ENCODE assay signal across 8 cellular contexts in the genomic region with DNA sequence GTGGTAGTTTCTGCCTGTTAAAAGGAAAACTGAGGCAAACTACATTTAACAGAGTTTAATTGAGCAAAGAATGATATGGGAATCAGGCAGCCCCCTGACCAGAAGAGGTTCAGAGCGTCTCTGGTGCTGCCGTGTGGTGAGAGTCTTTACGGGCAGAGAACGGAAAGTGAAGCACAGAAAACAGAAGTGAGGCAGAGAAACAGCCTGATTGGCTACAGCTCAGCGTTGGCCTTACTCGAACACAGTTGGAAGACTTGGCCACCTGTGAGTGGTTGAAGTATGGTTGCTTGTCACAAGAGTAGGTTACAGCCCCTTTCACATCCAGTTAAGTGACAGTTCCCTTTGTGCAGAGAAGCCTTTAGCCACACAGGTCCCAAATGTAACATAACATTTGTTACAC. TPM values are rescaled to one million over a fixed set of nuclear protein-coding genes. Genes with fewer than 3 reads are reported as not detected.
DNase-seq lines count a peak whose midpoint lies in the region; ATAC-seq, FAIRE-seq and TF ChIP-seq lines count a peak whose summit lies in the region.

No MANE protein-coding gene starts in this region.

- peak overlapping the region; percentile 24 for H3K9ac ChIP-seq in DND-41 (ENCODE audit: low read depth, low read length)
- no peak overlapping the region for H3K9ac ChIP-seq in kidney (ENCODE audit: low read length in 2 of 2)

- no peaks in the 10 kb centered on the region for H3K36me3 ChIP-seq in DND-41 (ENCODE audit: insufficient read depth, low read length)
- no peaks in the 10 kb centered on the region for H3K36me3 ChIP-seq in kidney (ENCODE audit: control insufficient read depth in 1 of 2, insufficient read depth in 2 of 2, low read length in 2 of 2)
- no peaks in the 10 kb centered on the region for H3K36me3 ChIP-seq in thymus (ENCODE audit: control insufficient read depth, insufficient read depth)
- no peaks in the 10 kb centered on the region for H3K36me3 ChIP-seq in BE2C

- CTCF ChIA-PET in activated CD8-positive, alpha-beta T cell treated with anti-CD3 and anti-CD28 coated beads for 36 hours (lab: Charles Lee) = interaction anchor here (1.3 to 3.0 kb wide), 7 partner anchors 10 to 475 kb away, joined by 3 to 16 read pairs (median 5); no protein-coding TSS in a partner anchor

- no peak overlapping the region for H3K27ac ChIP-seq in DND-41 (ENCODE audit: low read length)
- no peak overlapping the region for H3K27ac ChIP-seq in kidney (ENCODE audit: low read depth in 2 of 2, low read length in 2 of 2)
- H3K27ac ChIP-seq in thymus (ENCODE audit: low read depth) = peak overlapping the region; percentile 68

- H3K27ac Mint-ChIP-seq in activated CD8-positive, alpha-beta T cell treated with anti-CD3 and anti-CD28 coated beads for 36 hours = peak overlapping the region; percentile 76

- ATAC-seq in DND-41 (ENCODE audit: insufficient read depth, low read depth) = peak; percentile 98
- peak; percentile 98 for ATAC-seq in GM19438 (IDR thresholded peaks at IDR 0.05; ENCODE audit: low read depth, unreplicated experiment)
- ATAC-seq in HG03457 (IDR thresholded peaks at IDR 0.05; ENCODE audit: unreplicated experiment) = peak; percentile 86
- ATAC-seq in activated CD8-positive, alpha-beta T cell treated with anti-CD3 and anti-CD28 coated beads for 36 hours = peak; percentile 99

- 1% methylated on average over 6 of the region's 6 CpGs for WGBS in thymus

- no peaks in the 10 kb centered on the region for H3K36me3 Mint-ChIP-seq in activated CD8-positive, alpha-beta T cell treated with anti-CD3 and anti-CD28 coated beads for 36 hours (ENCODE audit: low read depth)

- peak overlapping the region in 1 of 2 experiments; percentile 43; a peak in 2 of 4 replicates for H3K4me3 ChIP-seq in DND-41 (ENCODE audit: low read depth in 1 of 2, low read length in 2 of 2)
- H3K4me3 ChIP-seq in kidney (ENCODE audit: low read length in 2 of 2) = peak overlapping the region; percentile 3 to 4
- H3K4me3 ChIP-seq in thymus (ENCODE audit: low read length) = peak overlapping the region; percentile 39
- H3K4me3 ChIP-seq in BE2C (ENCODE audit: low read depth, low read length) = no peak overlapping the region

- peak overlapping the region; percentile 63 for H3K4me2 ChIP-seq in DND-41 (ENCODE audit: insufficient read depth, low read length)

- peak overlapping the region; percentile 62 for H2AFZ ChIP-seq in DND-41 (ENCODE audit: low read depth, low read length)

- H3K4me1 ChIP-seq in DND-41 (ENCODE audit: insufficient read depth, low read length) (peaks cover 19% of the 10 kb centered on the region), kidney (ENCODE audit: control insufficient read depth in 1 of 2, insufficient read depth in 1 of 2, low read depth in 1 of 2, low read length in 2 of 2) (peaks cover 0 to 2% of the 10 kb centered on the region in 2 donors), thymus (ENCODE audit: control insufficient read depth, insufficient read depth, low read length) (peaks cover 18% of the 10 kb centered on the region), BE2C (no peaks in the 10 kb centered on the region)

- peak overlapping the region; percentile 69 for H3K4me3 Mint-ChIP-seq in activated CD8-positive, alpha-beta T cell treated with anti-CD3 and anti-CD28 coated beads for 36 hours

- no peak for FAIRE-seq in kidney (lab: Jason Lieb, UNC)

- POLR2A ChIA-PET in activated CD8-positive, alpha-beta T cell treated with anti-CD3 and anti-CD28 coated beads for 36 hours (lab: Charles Lee) = interaction anchor here (1.5 kb wide), 1 partner anchor 18 kb away, joined by 3 read pairs; no protein-coding TSS in a partner anchor

- TF ChIP-seq CTCF in DND-41 (IDR thresholded peaks at IDR 0.05; ENCODE audit: borderline replicate concordance, extremely low read depth, low read length, poor library complexity, severe bottlenecking) (no peak), kidney (IDR thresholded peaks at IDR 0.05; ENCODE audit: borderline replicate concordance, extremely low read depth, insufficient read depth) (no peak), BE2C (IDR thresholded peaks at IDR 0.05; ENCODE audit: low read depth, low read length) (no peak)
- TF ChIP-seq CTCF in activated CD8-positive, alpha-beta T cell treated with anti-CD3 and anti-CD28 coated beads for 36 hours (IDR thresholded peaks at IDR 0.05) = no peak

- no peaks in the 10 kb centered on the region for H3K9me3 Mint-ChIP-seq in activated CD8-positive, alpha-beta T cell treated with anti-CD3 and anti-CD28 coated beads for 36 hours

- H3K27me3 ChIP-seq in DND-41 (ENCODE audit: insufficient read depth, low read length, poor library complexity) = peaks cover 16% of the 10 kb centered on the region
- no peaks in the 10 kb centered on the region for H3K27me3 ChIP-seq in thymus (ENCODE audit: control insufficient read depth, insufficient read depth)
- no peaks in the 10 kb centered on the region for H3K27me3 ChIP-seq in BE2C

- DNase-seq in DND-41 (peak; percentile 48), kidney (no peak), BE2C (no peak), NCI-H345 treated with DMSO at 0.1 percent for 48 hours (lab: John Stamatoyannopoulos, UW; ENCODE audit: unreplicated experiment) (no peak)
- peak; percentile 76 for DNase-seq in activated CD8-positive, alpha-beta T cell treated with anti-CD3 and anti-CD28 coated beads for 36 hours

- no peaks in the 10 kb centered on the region for H3K27me3 Mint-ChIP-seq in activated CD8-positive, alpha-beta T cell treated with anti-CD3 and anti-CD28 coated beads for 36 hours

- peaks cover 18% of the 10 kb centered on the region for H3K4me1 Mint-ChIP-seq in activated CD8-positive, alpha-beta T cell treated with anti-CD3 and anti-CD28 coated beads for 36 hours (ENCODE audit: low read depth)

- H3K9me3 ChIP-seq in DND-41 (ENCODE audit: insufficient read depth, low read length, severe bottlenecking) (no peaks in the 10 kb centered on the region), kidney (ENCODE audit: control insufficient read depth in 1 of 2, low read length in 2 of 2) (no peaks in the 10 kb centered on the region), thymus (ENCODE audit: control insufficient read depth) (no peaks in the 10 kb centered on the region), BE2C (no peaks in the 10 kb centered on the region; the same call in 1 of the 2 replicates)

- H3K79me2 ChIP-seq in DND-41 (ENCODE audit: insufficient read depth, low read length) = no peaks in the 10 kb centered on the region

- intact Hi-C loops in activated CD8-positive, alpha-beta T cell treated with anti-CD3 and anti-CD28 coated beads for 36 hours (cut with micrococcal nuclease) = no loop called here
- intact Hi-C loops in kidney (cut with DNase I) = no loop called here

- no peaks in the 10 kb centered on the region for H4K20me1 ChIP-seq in DND-41 (ENCODE audit: insufficient read depth, low read length)

RNA-seq across cellular contexts. Expression of a gene that starts 16.9 kb away (rescaled TPM):
- total RNA-seq in activated CD8-positive, alpha-beta T cell treated with anti-CD3 and anti-CD28 coated beads for 36 hours = 1 to 10 TPM; 1.2 to 1.4 TPM
- total RNA-seq in kidney = 27.3 TPM
- 266 TPM for polyA plus RNA-seq in kidney (ENCODE audit: insufficient read depth, low read depth, low replicate concordance)
- 10.2 TPM for polyA plus RNA-seq in thymus
- not detected for polyA plus RNA-seq in BE2C (2012; ENCODE audit: insufficient read depth, insufficient read length, low read depth)

Comparison
In these comparisons a context has a peak if more than half of its experiments do, and no peak if none do; other contexts are left out.
1. DNase-seq: peak in DND-41 (single experiment) and activated CD8-positive, alpha-beta T cell treated with anti-CD3 and anti-CD28 coated beads for 36 hours (single experiment); none in kidney (single experiment), BE2C (single experiment) and NCI-H345 treated with DMSO at 0.1 percent for 48 hours (single experiment).
2. RNA of a gene that starts 16.9 kb away (total RNA-seq): 27.3 TPM in kidney (single experiment); 1.2 to 1.4 TPM in activated CD8-positive, alpha-beta T cell treated with anti-CD3 and anti-CD28 coated beads for 36 hours; every median in the first group is over 10 times any median in the second.
3. Peak in every context shown above with its lines, with median percentiles within 50 percentile points of each other: ATAC-seq.